Comparison of ENCODE assay signal across 8 cellular contexts in the genomic region with DNA sequence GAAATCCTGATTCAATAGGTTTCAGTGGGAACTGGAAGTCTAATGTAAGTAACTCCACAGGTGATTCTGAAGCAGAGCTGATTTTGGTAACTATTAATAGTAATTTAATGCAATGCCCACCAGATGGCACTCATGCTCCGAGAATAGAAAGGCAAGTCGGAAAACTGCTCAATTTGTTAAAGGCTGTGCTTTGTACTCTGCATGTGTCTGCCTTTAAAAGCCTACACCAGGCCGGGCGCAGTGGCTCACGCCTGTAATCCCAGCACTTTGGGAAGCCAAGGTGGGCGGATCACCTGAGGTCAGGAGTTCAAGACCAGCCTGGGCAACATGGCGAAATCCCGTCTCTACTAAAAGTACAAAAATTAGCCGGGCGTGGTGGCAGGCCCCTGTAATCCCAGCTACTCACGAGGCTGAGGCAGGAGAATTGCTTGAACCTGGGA.
DNase-seq lines count a peak whose midpoint lies in the region; ATAC-seq and TF ChIP-seq lines count a peak whose summit lies in the region.
"Not testable (repeated sequence)": the region's sequence is repeated elsewhere in the genome, so short reads cannot be mapped to it uniquely, and the experiment has no call there.

No MANE protein-coding gene starts in this region.

- peak; percentile 53 for TF ChIP-seq CTCF in fibroblast of villous mesenchyme (IDR thresholded peaks at IDR 0.05; ENCODE audit: insufficient read depth, low read depth, low read length)

- not testable (repeated sequence) for H3K27ac Mint-ChIP-seq in activated naive CD4-positive, alpha-beta T cell treated with anti-CD3 and anti-CD28 coated beads for 36 hours
- H3K27ac Mint-ChIP-seq in naive thymus-derived CD8-positive, alpha-beta T cell: peak overlapping the region in 1 of 10 donors; percentile 13

- peak; percentile 62 to 65 for ATAC-seq in naive thymus-derived CD8-positive, alpha-beta T cell

- not testable (repeated sequence) for H3K36me3 Mint-ChIP-seq in activated naive CD4-positive, alpha-beta T cell treated with anti-CD3 and anti-CD28 coated beads for 36 hours (ENCODE audit: low read depth); naive thymus-derived CD8-positive, alpha-beta T cell

- not testable (repeated sequence) for H3K27me3 Mint-ChIP-seq in activated naive CD4-positive, alpha-beta T cell treated with anti-CD3 and anti-CD28 coated beads for 36 hours (ENCODE audit: low read depth)
- peaks cover 0 to 11% (median 2%) of the 10 kb centered on the region in 5 donors for H3K27me3 Mint-ChIP-seq in naive thymus-derived CD8-positive, alpha-beta T cell

- POLR2A ChIA-PET in naive thymus-derived CD8-positive, alpha-beta T cell (lab: Charles Lee): interaction anchor here (0.6 kb wide), 1 partner anchor 843 kb away, joined by 5 read pairs; no protein-coding TSS in a partner anchor

- not testable (repeated sequence) for H3K9me3 Mint-ChIP-seq in activated naive CD4-positive, alpha-beta T cell treated with anti-CD3 and anti-CD28 coated beads for 36 hours; naive thymus-derived CD8-positive, alpha-beta T cell

- H3K4me3 Mint-ChIP-seq in activated naive CD4-positive, alpha-beta T cell treated with anti-CD3 and anti-CD28 coated beads for 36 hours; naive thymus-derived CD8-positive, alpha-beta T cell: not testable (repeated sequence)

- H3K4me1 Mint-ChIP-seq in activated naive CD4-positive, alpha-beta T cell treated with anti-CD3 and anti-CD28 coated beads for 36 hours (ENCODE audit: low read depth); naive thymus-derived CD8-positive, alpha-beta T cell: not testable (repeated sequence)

- not testable (repeated sequence) for H3K4me3 ChIP-seq in fibroblast of villous mesenchyme (ENCODE audit: low read depth, low read length)

- CTCF ChIA-PET in activated naive CD4-positive, alpha-beta T cell treated with anti-CD3 and anti-CD28 coated beads for 36 hours (lab: Charles Lee): interaction anchor here (0.6 to 2.3 kb wide), 20 partner anchors 8 to 473 kb away, joined by 3 to 11 read pairs (median 3); no protein-coding TSS in a partner anchor

- peak; percentile 50 for DNase-seq in Caki2 (ENCODE audit: low read depth)
- DNase-seq in HCEC 1CT: peak; percentile 68
- DNase-seq in NCI-H2107 (lab: John Stamatoyannopoulos, UW): peak; percentile 34
- DNase-seq in T-helper 1 cell: peak in 4 of 5 donors; percentile 33 to 58 (median 43)
- DNase-seq in activated naive CD4-positive, alpha-beta T cell treated with anti-CD3 and anti-CD28 coated beads for 36 hours: peak; percentile 81
- peak; percentile 77 for DNase-seq in fibroblast of villous mesenchyme (ENCODE audit: low read depth)
- DNase-seq in naive thymus-derived CD8-positive, alpha-beta T cell: peak; percentile 29 to 80 (median 60)
- DNase-seq in stimulated activated CD8-positive, alpha-beta memory T cell treated with anti-CD3 and anti-CD28 coated beads, Interleukin-4, amount 100 ng/mL, for 1 hour (ENCODE audit: low read depth in 2 of 2, low spot score in 1 of 2): peak; percentile 11 to 27

- intact Hi-C loops in activated naive CD4-positive, alpha-beta T cell treated with anti-CD3 and anti-CD28 coated beads for 36 hours (cut with micrococcal nuclease): loop anchor here (2.0 to 10.0 kb wide), 5 partner anchors 226 to 794 kb away; no protein-coding TSS in a partner anchor

- in situ Hi-C loops in Caki2 (cut with HindIII; ENCODE audit: low pct_unique_long_range_greater_than_20kb, low sequenced_read_pairs): not testable (repeated sequence)

Comparison
In these comparisons a context has a peak if more than half of its experiments do, and no peak if none do; other contexts are left out.
1. DNase-seq: peak in every context shown above with its lines; median percentile 81 in activated naive CD4-positive, alpha-beta T cell treated with anti-CD3 and anti-CD28 coated beads for 36 hours; 77 in fibroblast of villous mesenchyme; 68 in HCEC 1CT; 60 in naive thymus-derived CD8-positive, alpha-beta T cell; 50 in Caki2; 43 in T-helper 1 cell; 34 in NCI-H2107; 19 in stimulated activated CD8-positive, alpha-beta memory T cell treated with anti-CD3 and anti-CD28 coated beads, Interleukin-4, amount 100 ng/mL, for 1 hour.